Comparison of ENCODE assay signal across 8 cellular contexts in the genomic region with DNA sequence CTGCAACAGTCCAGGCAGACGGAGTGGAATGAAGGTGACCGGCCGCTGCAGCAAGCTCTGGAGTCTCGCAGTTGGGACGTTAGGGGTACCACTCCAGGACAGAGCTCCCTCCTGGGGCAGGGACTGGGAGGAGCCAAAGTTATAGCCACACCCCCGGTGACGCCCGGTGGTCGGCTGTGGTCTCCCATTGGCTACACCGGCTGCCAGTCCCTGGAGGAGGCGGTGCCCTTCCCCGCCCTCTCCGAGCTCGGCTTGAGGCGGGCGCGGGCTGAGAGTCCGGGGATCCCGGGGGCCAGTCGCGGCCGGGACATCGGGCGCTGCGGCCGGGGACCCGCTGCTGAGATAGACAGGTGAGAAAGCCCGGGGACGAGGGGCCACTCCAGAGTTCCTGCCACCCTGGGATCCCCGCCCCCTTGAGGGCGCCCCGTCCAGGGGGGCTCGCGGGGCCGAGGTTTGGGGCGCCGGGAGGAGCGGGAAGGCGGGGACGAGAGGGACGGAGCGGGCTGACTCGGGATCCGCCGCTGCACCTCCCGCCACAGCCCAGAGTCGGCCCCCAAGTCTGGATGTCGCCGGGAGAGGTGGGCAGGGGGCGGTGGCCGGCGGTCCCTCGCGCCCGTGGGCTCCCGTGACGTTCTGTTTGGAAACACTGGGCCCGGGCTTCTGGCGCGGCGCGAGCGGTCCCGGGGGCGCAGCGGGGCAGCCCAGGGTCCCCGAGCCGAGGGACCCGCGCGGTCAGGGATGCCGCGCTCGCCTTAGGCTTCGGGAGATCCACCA. TPM values are rescaled to one million over a fixed set of nuclear protein-coding genes. Genes with fewer than 3 reads are reported as not detected.
DNase-seq lines count a peak whose midpoint lies in the region; ATAC-seq and TF ChIP-seq lines count a peak whose summit lies in the region.

PLEKHH2 (plus strand) TSS at position 231 of the 774 bp plus-strand sequence. CDS start 7,414 bp downstream, outside the sequence.

- DNase-seq in CD14-positive monocyte (ENCODE audit: low spot score) (peak; percentile 72), HK-2 (ENCODE audit: unreplicated experiment) (peak; percentile 93), NOMO-1 (lab: John Stamatoyannopoulos, UW; ENCODE audit: unreplicated experiment in 2 of 2) (peak; percentile 53 to 62), activated T-cell treated with anti-CD3 and anti-CD28 coated beads for 1 hour (ENCODE audit: low read depth) (peak; percentile 81), epithelial cell of esophagus (ENCODE audit: low read depth) (peak; percentile 84), midbrain (lab: John Stamatoyannopoulos, UW) (peak; percentile 82)
- DNase-seq in stimulated activated CD8-positive, alpha-beta memory T cell treated with anti-CD3 and anti-CD28 coated beads, Interleukin-15, amount 100 ng/mL, for 24 hours (ENCODE audit: low read depth), result peak; percentile 77

- intact Hi-C loops in CD14-positive monocyte (cut with micrococcal nuclease), result no loop called here

- peak within 1 kb of the TSS; percentile 72 to 90 for H3K4me3 Mint-ChIP-seq in CD14-positive monocyte

- peak; percentile 100 for ATAC-seq in GM19463 (IDR thresholded peaks at IDR 0.05; ENCODE audit: unreplicated experiment)

- H3K4me3 ChIP-seq in epithelial cell of esophagus (ENCODE audit: low read length), result peak within 1 kb of the TSS; percentile 57

- H3K27ac Mint-ChIP-seq in CD14-positive monocyte, result peak within 1 kb of the TSS in 1 of 7 donors; percentile 70

- H3K36me3 Mint-ChIP-seq in CD14-positive monocyte, result peaks cover 0 to 6% of the 10 kb centered on the region in 2 donors

- H3K4me1 Mint-ChIP-seq in CD14-positive monocyte, result peaks cover 14% of the 10 kb centered on the region

- peaks cover 44 to 68% (median 55%) of the 10 kb centered on the region in 3 donors for H3K27me3 Mint-ChIP-seq in CD14-positive monocyte (ENCODE audit: low read depth in 3 of 3)

- TF ChIP-seq CTCF in CD14-positive monocyte (IDR thresholded peaks at IDR 0.05) (no peak), epithelial cell of esophagus (IDR thresholded peaks at IDR 0.05; ENCODE audit: insufficient read depth, low read depth, low read length, missing control alignments) (no peak)

- peaks cover 2 to 18% (median 13%) of the 10 kb centered on the region in 7 donors for H3K9me3 Mint-ChIP-seq in CD14-positive monocyte

RNA-seq across cellular contexts. Expression of gene PLEKHH2, which starts in this region (rescaled TPM):
- polyA plus RNA-seq in CD14-positive monocyte, result not detected

Comparison
In these comparisons a context has a peak if more than half of its experiments do, and no peak if none do; other contexts are left out.
1. Peak in every context shown above with its lines: DNase-seq, ATAC-seq and H3K4me3 ChIP-seq.
2. Peak in DNase-seq in CD14-positive monocyte; RNA of the gene not detected or under 1 TPM.